Comparison of ENCODE assay signal across 12 cellular contexts in the genomic region with DNA sequence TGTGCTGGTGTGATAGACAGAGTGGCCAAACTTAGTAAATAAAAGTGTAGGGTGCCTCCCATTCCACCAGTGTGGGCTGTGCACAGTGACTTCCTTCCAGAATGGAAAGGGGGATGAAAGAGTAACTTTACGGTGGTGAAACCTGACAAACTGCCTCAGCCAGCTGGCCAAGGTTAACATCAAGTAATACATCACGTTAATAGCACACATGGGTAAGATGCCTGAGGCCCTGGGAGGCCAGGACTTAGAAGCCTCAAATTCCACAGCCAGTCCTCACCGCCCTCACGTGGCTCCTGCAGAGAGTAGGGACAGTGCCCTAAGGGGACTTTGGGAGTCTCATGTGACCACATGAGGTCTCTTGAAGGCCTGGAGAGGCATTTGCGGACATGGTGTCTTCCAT. TPM values are rescaled to one million over a fixed set of nuclear protein-coding genes. Genes with fewer than 3 reads are reported as not detected.
DNase-seq lines count a peak whose midpoint lies in the region; ATAC-seq and TF ChIP-seq lines count a peak whose summit lies in the region.
"Had no signal": no experiment of that assay in that cellular context is flagged by ENCODE, and none has a peak within 500 bp of the region (broad histone marks: within the 10 kb centered on the region; RNA-seq: fewer than 3 reads in every experiment).

No MANE protein-coding gene starts in this region.

- POLR2A ChIA-PET in A673 (lab: Charles Lee; ENCODE audit: low non-redundant PET) (no interaction called here), HEK293T (lab: Yijun Ruan, JAX) (no interaction called here)

- ATAC-seq in stimulated activated memory B cell treated with anti-CD40 and anti-IgM and Interleukin-4, amounts not matched to agents 10 μg/mL and 1 μg/mL and 100 μg/mL, for 72 hours, result no peak
- ATAC-seq: sciatic nerve had no signal

- no peak overlapping the region for H3K4me3 ChIP-seq in A673 (ENCODE audit: low read depth, low read length, poor library complexity, severe bottlenecking)
- H3K4me3 ChIP-seq in brain microvascular endothelial cell (ENCODE audit: low read depth, low read length), result no peak overlapping the region
- no peak overlapping the region for H3K4me3 ChIP-seq in kidney epithelial cell (ENCODE audit: low read depth, low read length)

- H3K36me3 ChIP-seq in A673 (ENCODE audit: insufficient read depth, low read length, poor library complexity, severe bottlenecking), result no peaks in the 10 kb centered on the region
- no peaks in the 10 kb centered on the region for H3K36me3 ChIP-seq in brain microvascular endothelial cell (replicated peaks)
- H3K36me3 ChIP-seq in kidney epithelial cell (ENCODE audit: control insufficient read depth, insufficient read depth, low read length), result no peaks in the 10 kb centered on the region

- DNase-seq in A673 (ENCODE audit: low spot score) (no peak), HEK293T (ENCODE audit: extremely low spot score) (no peak), brain microvascular endothelial cell (peak; percentile 46), kidney epithelial cell (ENCODE audit: low read depth) (peak; percentile 86), CD14-positive monocyte (ENCODE audit: low spot score) (no peak), NCI-H187 treated with DMSO at 0.1 percent for 48 hours (lab: John Stamatoyannopoulos, UW) (no peak)
- DNase-seq in activated naive CD4-positive, alpha-beta T cell (lab: John Stamatoyannopoulos, UW), result no peak
- DNase-seq: amniotic stem cell, Karpas-422, left ventricle myocardium superior had no signal

- CTCF ChIA-PET in A673 (lab: Charles Lee), result no interaction called here
- CTCF ChIA-PET in HEK293T (lab: Yijun Ruan, JAX), result interaction anchor here (0.9 to 1.2 kb wide), 2 partner anchors 13 to 388 kb away, joined by 3 to 5 read pairs; no protein-coding TSS in a partner anchor

- H3K27me3 ChIP-seq in A673 (replicated peaks; ENCODE audit: insufficient read depth, low read depth, low read length, poor library complexity) (no peaks in the 10 kb centered on the region), brain microvascular endothelial cell (replicated peaks) (no peaks in the 10 kb centered on the region), kidney epithelial cell (ENCODE audit: control insufficient read depth, insufficient read depth, low read length) (no peaks in the 10 kb centered on the region)

- in situ Hi-C loops in brain microvascular endothelial cell (cut with HindIII; ENCODE audit: low pct_ligation_motif_present, low sequenced_read_pairs), result loop anchor here (25.0 kb wide), 1 partner anchor 397 kb away; no protein-coding TSS in a partner anchor

- intact Hi-C loops in A673 (cut with micrococcal nuclease; ENCODE audit: unreplicated experiment), result no loop called here
- intact Hi-C loops in CD14-positive monocyte (cut with micrococcal nuclease), result loop anchor here (5.0 to 10.0 kb wide), 4 partner anchors 47 to 397 kb away; partner anchors contain the start of gene SOCS1 (in 1 of the 2)

- no peak overlapping the region for H3K27ac Mint-ChIP-seq in stimulated activated memory B cell treated with anti-CD40 and anti-IgM and Interleukin-4, amounts not matched to agents 10 μg/mL and 1 μg/mL and 100 μg/mL, for 72 hours
- no peak overlapping the region for H3K27ac Mint-ChIP-seq in CD14-positive monocyte

- no peaks in the 10 kb centered on the region for H3K9me3 Mint-ChIP-seq in stimulated activated memory B cell treated with anti-CD40 and anti-IgM and Interleukin-4, amounts not matched to agents 10 μg/mL and 1 μg/mL and 100 μg/mL, for 72 hours
- peaks cover 0 to 15% (median 2%) of the 10 kb centered on the region in 7 donors for H3K9me3 Mint-ChIP-seq in CD14-positive monocyte

- no peaks in the 10 kb centered on the region for H3K36me3 Mint-ChIP-seq in stimulated activated memory B cell treated with anti-CD40 and anti-IgM and Interleukin-4, amounts not matched to agents 10 μg/mL and 1 μg/mL and 100 μg/mL, for 72 hours
- H3K36me3 Mint-ChIP-seq in CD14-positive monocyte, result peaks cover 0 to 13% of the 10 kb centered on the region in 2 donors

- H3K4me1 Mint-ChIP-seq in stimulated activated memory B cell treated with anti-CD40 and anti-IgM and Interleukin-4, amounts not matched to agents 10 μg/mL and 1 μg/mL and 100 μg/mL, for 72 hours, result peaks cover 71% of the 10 kb centered on the region
- peaks cover 48% of the 10 kb centered on the region for H3K4me1 Mint-ChIP-seq in CD14-positive monocyte

- H3K27me3 Mint-ChIP-seq in stimulated activated memory B cell treated with anti-CD40 and anti-IgM and Interleukin-4, amounts not matched to agents 10 μg/mL and 1 μg/mL and 100 μg/mL, for 72 hours, result peaks cover 17% of the 10 kb centered on the region
- peaks cover 78 to 95% (median 81%) of the 10 kb centered on the region in 3 donors for H3K27me3 Mint-ChIP-seq in CD14-positive monocyte (ENCODE audit: low read depth in 3 of 3)

- H3K4me1 ChIP-seq in A673 (ENCODE audit: insufficient read depth, low read length, poor library complexity, severe bottlenecking), result peaks cover 39% of the 10 kb centered on the region

- TF ChIP-seq CTCF in A673 (conservative IDR thresholded peaks at IDR 0.05; ENCODE audit: low read depth, low read length) (no peak), brain microvascular endothelial cell (IDR thresholded peaks at IDR 0.05; ENCODE audit: low read depth, low read length, missing control alignments) (no peak), kidney epithelial cell (IDR thresholded peaks at IDR 0.05; ENCODE audit: insufficient read depth, low read length, poor library complexity, severe bottlenecking) (no peak), CD14-positive monocyte (IDR thresholded peaks at IDR 0.05) (no peak)

- peak overlapping the region; percentile 78 for H3K27ac ChIP-seq in A673 (ENCODE audit: low read depth, low read length, poor library complexity, severe bottlenecking)
- no peak overlapping the region for H3K27ac ChIP-seq in brain microvascular endothelial cell

- no peaks in the 10 kb centered on the region for H3K9me3 ChIP-seq in A673 (ENCODE audit: low read depth, low read length, poor library complexity, severe bottlenecking)

- no peak overlapping the region for H3K4me3 Mint-ChIP-seq in stimulated activated memory B cell treated with anti-CD40 and anti-IgM and Interleukin-4, amounts not matched to agents 10 μg/mL and 1 μg/mL and 100 μg/mL, for 72 hours
- H3K4me3 Mint-ChIP-seq in CD14-positive monocyte, result peak overlapping the region in 1 of 2 donors; percentile 65

- BruUV-seq in A673 (replicated peaks; lab: Mats Ljungman, UMichigan), result no TSS peak

TF ChIP-seq in HEK293T, 16 proteins besides CTCF, POLR2A, EP300 and RAD21:
- TF ChIP-seq, protein P1, sequence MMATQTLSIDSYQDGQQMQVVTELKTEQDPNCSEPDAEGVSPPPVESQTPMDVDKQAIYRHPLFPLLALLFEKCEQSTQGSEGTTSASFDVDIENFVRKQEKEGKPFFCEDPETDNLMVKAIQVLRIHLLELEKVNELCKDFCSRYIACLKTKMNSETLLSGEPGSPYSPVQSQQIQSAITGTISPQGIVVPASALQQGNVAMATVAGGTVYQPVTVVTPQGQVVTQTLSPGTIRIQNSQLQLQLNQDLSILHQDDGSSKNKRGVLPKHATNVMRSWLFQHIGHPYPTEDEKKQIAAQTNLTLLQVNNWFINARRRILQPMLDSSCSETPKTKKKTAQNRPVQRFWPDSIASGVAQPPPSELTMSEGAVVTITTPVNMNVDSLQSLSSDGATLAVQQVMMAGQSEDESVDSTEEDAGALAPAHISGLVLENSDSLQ (IDR thresholded peaks at IDR 0.05), result no peak
- 0 out of 2 replicates have a peak, but pooled peaks have one; percentile 17 for TF ChIP-seq L3MBTL2 (conservative IDR thresholded peaks at IDR 0.05)
TF ChIP-seq in HEK293T: peak in this region for 1.

RNA-seq across cellular contexts. Expression of gene RMI2, which starts 14.1 kb away (rescaled TPM):
- total RNA-seq in A673 (2021) (28.5 and 38.4 TPM in 2 replicates), kidney epithelial cell (5.6 and 6.0 TPM in 2 replicates)
- under 1 TPM; 0.23 to 0.24 TPM for polyA plus RNA-seq in CD14-positive monocyte

Comparison
In these comparisons a context has a peak if more than half of its experiments do, and no peak if none do; other contexts are left out.
1. DNase-seq: peak in brain microvascular endothelial cell (single experiment) and kidney epithelial cell (single experiment); none in A673 (single experiment), HEK293T (single experiment), activated naive CD4-positive, alpha-beta T cell (0 of 4), CD14-positive monocyte (single experiment) and NCI-H187 treated with DMSO at 0.1 percent for 48 hours (single experiment).